ENCODE assay signal across 1 cellular context in genomic region chr1:24043345-24044032, GRCh38.
TF ChIP-seq lines count a peak whose summit lies in the region.

No MANE protein-coding gene starts in this region.

TF ChIP-seq in HEK293, 187 proteins besides CTCF, POLR2A, EP300 and RAD21 (continued from another document and continues in another):
- TF ChIP-seq, protein P1, sequence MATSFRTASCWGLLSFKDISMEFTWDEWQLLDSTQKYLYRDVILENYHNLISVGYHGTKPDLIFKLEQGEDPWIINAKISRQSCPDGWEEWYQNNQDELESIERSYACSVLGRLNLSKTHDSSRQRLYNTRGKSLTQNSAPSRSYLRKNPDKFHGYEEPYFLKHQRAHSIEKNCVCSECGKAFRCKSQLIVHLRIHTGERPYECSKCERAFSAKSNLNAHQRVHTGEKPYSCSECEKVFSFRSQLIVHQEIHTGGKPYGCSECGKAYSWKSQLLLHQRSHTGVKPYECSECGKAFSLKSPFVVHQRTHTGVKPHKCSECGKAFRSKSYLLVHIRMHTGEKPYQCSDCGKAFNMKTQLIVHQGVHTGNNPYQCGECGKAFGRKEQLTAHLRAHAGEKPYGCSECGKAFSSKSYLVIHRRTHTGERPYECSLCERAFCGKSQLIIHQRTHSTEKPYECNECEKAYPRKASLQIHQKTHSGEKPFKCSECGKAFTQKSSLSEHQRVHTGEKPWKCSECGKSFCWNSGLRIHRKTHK (tag by site-specific recombination; IDR thresholded peaks at IDR 0.05): no peak
- TF ChIP-seq, protein P2, sequence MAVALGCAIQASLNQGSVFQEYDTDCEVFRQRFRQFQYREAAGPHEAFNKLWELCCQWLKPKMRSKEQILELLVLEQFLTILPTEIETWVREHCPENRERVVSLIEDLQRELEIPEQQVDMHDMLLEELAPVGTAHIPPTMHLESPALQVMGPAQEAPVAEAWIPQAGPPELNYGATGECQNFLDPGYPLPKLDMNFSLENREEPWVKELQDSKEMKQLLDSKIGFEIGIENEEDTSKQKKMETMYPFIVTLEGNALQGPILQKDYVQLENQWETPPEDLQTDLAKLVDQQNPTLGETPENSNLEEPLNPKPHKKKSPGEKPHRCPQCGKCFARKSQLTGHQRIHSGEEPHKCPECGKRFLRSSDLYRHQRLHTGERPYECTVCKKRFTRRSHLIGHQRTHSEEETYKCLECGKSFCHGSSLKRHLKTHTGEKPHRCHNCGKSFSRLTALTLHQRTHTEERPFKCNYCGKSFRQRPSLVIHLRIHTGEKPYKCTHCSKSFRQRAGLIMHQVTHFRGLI (tag by site-specific recombination; IDR thresholded peaks at IDR 0.05): peak; percentile 46; the same call in 1 of the 2 replicates
- TF ChIP-seq ZNF777 (tag by site-specific recombination; IDR thresholded peaks at IDR 0.05; ENCODE audit: borderline replicate concordance) (no peak), ZNF114 (tag by site-specific recombination; IDR thresholded peaks at IDR 0.05) (no peak), ZNF239 (tag by site-specific recombination; IDR thresholded peaks at IDR 0.05) (0 out of 2 replicates have a peak, but pooled peaks have one; percentile 34), ZNF132 (tag by site-specific recombination; IDR thresholded peaks at IDR 0.05; ENCODE audit: borderline replicate concordance) (no peak), ZNF214 (tag by site-specific recombination; IDR thresholded peaks at IDR 0.05; ENCODE audit: borderline replicate concordance) (no peak), ZNF394 (tag by site-specific recombination; IDR thresholded peaks at IDR 0.05; ENCODE audit: borderline replicate concordance) (no peak), ZNF23 (tag by site-specific recombination; IDR thresholded peaks at IDR 0.05; ENCODE audit: borderline replicate concordance) (no peak), ZNF792 (tag by site-specific recombination; IDR thresholded peaks at IDR 0.05) (no peak), ZNF488 (tag by site-specific recombination; IDR thresholded peaks at IDR 0.05) (no peak), YY2 (tag by site-specific recombination; IDR thresholded peaks at IDR 0.05) (no peak), ZSCAN18 (tag by site-specific recombination; IDR thresholded peaks at IDR 0.05) (no peak), GLI4 (tag by site-specific recombination; IDR thresholded peaks at IDR 0.05) (no peak), ZBTB7A (tag by site-specific recombination; IDR thresholded peaks at IDR 0.05; ENCODE audit: low read depth) (no peak), REPIN1 (tag by site-specific recombination; IDR thresholded peaks at IDR 0.05; ENCODE audit: low read depth) (no peak), ZNF670 (tag by site-specific recombination; IDR thresholded peaks at IDR 0.05; ENCODE audit: low read depth) (no peak), ZNF530 (tag by site-specific recombination; IDR thresholded peaks at IDR 0.05; ENCODE audit: low read depth) (no peak), ZNF600 (tag by site-specific recombination; IDR thresholded peaks at IDR 0.05) (peak; percentile 86), ZNF529 (tag by site-specific recombination; IDR thresholded peaks at IDR 0.05; ENCODE audit: insufficient replicate concordance) (no peak), ZNF140 (tag by site-specific recombination; IDR thresholded peaks at IDR 0.05) (no peak), MEIS1 (CRISPR knock-in tag; IDR thresholded peaks at IDR 0.05; ENCODE audit: borderline replicate concordance) (no peak)
- TF ChIP-seq, protein P3, sequence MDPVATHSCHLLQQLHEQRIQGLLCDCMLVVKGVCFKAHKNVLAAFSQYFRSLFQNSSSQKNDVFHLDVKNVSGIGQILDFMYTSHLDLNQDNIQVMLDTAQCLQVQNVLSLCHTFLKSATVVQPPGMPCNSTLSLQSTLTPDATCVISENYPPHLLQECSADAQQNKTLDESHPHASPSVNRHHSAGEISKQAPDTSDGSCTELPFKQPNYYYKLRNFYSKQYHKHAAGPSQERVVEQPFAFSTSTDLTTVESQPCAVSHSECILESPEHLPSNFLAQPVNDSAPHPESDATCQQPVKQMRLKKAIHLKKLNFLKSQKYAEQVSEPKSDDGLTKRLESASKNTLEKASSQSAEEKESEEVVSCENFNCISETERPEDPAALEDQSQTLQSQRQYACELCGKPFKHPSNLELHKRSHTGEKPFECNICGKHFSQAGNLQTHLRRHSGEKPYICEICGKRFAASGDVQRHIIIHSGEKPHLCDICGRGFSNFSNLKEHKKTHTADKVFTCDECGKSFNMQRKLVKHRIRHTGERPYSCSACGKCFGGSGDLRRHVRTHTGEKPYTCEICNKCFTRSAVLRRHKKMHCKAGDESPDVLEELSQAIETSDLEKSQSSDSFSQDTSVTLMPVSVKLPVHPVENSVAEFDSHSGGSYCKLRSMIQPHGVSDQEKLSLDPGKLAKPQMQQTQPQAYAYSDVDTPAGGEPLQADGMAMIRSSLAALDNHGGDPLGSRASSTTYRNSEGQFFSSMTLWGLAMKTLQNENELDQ (tag by site-specific recombination; IDR thresholded peaks at IDR 0.05; ENCODE audit: low read depth): no peak
- TF ChIP-seq, protein P4, sequence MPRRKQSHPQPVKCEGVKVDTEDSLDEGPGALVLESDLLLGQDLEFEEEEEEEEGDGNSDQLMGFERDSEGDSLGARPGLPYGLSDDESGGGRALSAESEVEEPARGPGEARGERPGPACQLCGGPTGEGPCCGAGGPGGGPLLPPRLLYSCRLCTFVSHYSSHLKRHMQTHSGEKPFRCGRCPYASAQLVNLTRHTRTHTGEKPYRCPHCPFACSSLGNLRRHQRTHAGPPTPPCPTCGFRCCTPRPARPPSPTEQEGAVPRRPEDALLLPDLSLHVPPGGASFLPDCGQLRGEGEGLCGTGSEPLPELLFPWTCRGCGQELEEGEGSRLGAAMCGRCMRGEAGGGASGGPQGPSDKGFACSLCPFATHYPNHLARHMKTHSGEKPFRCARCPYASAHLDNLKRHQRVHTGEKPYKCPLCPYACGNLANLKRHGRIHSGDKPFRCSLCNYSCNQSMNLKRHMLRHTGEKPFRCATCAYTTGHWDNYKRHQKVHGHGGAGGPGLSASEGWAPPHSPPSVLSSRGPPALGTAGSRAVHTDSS (tag by site-specific recombination; IDR thresholded peaks at IDR 0.05): peak; percentile 28
- TF ChIP-seq, protein P5, sequence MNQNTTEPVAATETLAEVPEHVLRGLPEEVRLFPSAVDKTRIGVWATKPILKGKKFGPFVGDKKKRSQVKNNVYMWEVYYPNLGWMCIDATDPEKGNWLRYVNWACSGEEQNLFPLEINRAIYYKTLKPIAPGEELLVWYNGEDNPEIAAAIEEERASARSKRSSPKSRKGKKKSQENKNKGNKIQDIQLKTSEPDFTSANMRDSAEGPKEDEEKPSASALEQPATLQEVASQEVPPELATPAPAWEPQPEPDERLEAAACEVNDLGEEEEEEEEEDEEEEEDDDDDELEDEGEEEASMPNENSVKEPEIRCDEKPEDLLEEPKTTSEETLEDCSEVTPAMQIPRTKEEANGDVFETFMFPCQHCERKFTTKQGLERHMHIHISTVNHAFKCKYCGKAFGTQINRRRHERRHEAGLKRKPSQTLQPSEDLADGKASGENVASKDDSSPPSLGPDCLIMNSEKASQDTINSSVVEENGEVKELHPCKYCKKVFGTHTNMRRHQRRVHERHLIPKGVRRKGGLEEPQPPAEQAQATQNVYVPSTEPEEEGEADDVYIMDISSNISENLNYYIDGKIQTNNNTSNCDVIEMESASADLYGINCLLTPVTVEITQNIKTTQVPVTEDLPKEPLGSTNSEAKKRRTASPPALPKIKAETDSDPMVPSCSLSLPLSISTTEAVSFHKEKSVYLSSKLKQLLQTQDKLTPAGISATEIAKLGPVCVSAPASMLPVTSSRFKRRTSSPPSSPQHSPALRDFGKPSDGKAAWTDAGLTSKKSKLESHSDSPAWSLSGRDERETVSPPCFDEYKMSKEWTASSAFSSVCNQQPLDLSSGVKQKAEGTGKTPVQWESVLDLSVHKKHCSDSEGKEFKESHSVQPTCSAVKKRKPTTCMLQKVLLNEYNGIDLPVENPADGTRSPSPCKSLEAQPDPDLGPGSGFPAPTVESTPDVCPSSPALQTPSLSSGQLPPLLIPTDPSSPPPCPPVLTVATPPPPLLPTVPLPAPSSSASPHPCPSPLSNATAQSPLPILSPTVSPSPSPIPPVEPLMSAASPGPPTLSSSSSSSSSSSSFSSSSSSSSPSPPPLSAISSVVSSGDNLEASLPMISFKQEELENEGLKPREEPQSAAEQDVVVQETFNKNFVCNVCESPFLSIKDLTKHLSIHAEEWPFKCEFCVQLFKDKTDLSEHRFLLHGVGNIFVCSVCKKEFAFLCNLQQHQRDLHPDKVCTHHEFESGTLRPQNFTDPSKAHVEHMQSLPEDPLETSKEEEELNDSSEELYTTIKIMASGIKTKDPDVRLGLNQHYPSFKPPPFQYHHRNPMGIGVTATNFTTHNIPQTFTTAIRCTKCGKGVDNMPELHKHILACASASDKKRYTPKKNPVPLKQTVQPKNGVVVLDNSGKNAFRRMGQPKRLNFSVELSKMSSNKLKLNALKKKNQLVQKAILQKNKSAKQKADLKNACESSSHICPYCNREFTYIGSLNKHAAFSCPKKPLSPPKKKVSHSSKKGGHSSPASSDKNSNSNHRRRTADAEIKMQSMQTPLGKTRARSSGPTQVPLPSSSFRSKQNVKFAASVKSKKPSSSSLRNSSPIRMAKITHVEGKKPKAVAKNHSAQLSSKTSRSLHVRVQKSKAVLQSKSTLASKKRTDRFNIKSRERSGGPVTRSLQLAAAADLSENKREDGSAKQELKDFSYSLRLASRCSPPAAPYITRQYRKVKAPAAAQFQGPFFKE (tag by site-specific recombination; IDR thresholded peaks at IDR 0.05; ENCODE audit: borderline replicate concordance): no peak
- TF ChIP-seq, protein P6, sequence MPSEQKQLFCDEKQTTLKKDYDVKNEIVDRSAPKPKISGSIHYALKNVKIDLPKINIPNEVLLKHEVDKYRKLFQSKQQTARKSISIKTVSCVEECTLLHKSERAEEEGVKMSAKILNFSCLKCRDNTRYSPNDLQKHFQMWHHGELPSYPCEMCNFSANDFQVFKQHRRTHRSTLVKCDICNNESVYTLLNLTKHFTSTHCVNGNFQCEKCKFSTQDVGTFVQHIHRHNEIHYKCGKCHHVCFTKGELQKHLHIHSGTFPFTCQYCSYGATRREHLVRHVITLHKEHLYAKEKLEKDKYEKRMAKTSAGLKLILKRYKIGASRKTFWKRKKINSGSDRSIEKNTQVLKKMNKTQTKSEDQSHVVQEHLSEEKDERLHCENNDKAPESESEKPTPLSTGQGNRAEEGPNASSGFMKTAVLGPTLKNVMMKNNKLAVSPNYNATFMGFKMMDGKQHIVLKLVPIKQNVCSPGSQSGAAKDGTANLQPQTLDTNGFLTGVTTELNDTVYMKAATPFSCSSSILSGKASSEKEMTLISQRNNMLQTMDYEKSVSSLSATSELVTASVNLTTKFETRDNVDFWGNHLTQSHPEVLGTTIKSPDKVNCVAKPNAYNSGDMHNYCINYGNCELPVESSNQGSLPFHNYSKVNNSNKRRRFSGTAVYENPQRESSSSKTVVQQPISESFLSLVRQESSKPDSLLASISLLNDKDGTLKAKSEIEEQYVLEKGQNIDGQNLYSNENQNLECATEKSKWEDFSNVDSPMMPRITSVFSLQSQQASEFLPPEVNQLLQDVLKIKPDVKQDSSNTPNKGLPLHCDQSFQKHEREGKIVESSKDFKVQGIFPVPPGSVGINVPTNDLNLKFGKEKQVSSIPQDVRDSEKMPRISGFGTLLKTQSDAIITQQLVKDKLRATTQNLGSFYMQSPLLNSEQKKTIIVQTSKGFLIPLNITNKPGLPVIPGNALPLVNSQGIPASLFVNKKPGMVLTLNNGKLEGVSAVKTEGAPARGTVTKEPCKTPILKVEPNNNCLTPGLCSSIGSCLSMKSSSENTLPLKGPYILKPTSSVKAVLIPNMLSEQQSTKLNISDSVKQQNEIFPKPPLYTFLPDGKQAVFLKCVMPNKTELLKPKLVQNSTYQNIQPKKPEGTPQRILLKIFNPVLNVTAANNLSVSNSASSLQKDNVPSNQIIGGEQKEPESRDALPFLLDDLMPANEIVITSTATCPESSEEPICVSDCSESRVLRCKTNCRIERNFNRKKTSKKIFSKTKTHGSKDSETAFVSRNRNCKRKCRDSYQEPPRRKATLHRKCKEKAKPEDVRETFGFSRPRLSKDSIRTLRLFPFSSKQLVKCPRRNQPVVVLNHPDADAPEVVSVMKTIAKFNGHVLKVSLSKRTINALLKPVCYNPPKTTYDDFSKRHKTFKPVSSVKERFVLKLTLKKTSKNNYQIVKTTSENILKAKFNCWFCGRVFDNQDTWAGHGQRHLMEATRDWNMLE (tag by site-specific recombination; conservative IDR thresholded peaks at IDR 0.05; ENCODE audit: low read depth): no peak; the same call in 1 of the 2 replicates
- TF ChIP-seq, protein P7, sequence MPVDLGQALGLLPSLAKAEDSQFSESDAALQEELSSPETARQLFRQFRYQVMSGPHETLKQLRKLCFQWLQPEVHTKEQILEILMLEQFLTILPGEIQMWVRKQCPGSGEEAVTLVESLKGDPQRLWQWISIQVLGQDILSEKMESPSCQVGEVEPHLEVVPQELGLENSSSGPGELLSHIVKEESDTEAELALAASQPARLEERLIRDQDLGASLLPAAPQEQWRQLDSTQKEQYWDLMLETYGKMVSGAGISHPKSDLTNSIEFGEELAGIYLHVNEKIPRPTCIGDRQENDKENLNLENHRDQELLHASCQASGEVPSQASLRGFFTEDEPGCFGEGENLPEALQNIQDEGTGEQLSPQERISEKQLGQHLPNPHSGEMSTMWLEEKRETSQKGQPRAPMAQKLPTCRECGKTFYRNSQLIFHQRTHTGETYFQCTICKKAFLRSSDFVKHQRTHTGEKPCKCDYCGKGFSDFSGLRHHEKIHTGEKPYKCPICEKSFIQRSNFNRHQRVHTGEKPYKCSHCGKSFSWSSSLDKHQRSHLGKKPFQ (tag by site-specific recombination; IDR thresholded peaks at IDR 0.05): peak; percentile 61; the same call in 1 of the 2 replicates
- TF ChIP-seq, protein P8, sequence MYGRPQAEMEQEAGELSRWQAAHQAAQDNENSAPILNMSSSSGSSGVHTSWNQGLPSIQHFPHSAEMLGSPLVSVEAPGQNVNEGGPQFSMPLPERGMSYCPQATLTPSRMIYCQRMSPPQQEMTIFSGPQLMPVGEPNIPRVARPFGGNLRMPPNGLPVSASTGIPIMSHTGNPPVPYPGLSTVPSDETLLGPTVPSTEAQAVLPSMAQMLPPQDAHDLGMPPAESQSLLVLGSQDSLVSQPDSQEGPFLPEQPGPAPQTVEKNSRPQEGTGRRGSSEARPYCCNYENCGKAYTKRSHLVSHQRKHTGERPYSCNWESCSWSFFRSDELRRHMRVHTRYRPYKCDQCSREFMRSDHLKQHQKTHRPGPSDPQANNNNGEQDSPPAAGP (tag by site-specific recombination; IDR thresholded peaks at IDR 0.05): peak; percentile 88
